ENCODE assay signal across 15 cellular contexts in genomic region chr9:95484225-95484624, GRCh38. TPM values are rescaled to one million over a fixed set of nuclear protein-coding genes. Genes with fewer than 3 reads are reported as not detected.
DNase-seq lines count a peak whose midpoint lies in the region; ATAC-seq and TF ChIP-seq lines count a peak whose summit lies in the region.
"Had no signal": no experiment of that assay in that cellular context is flagged by ENCODE, and none has a peak within 500 bp of the region (broad histone marks: within the 10 kb centered on the region; RNA-seq: fewer than 3 reads in every experiment).

No MANE protein-coding gene starts in this region.

- no peak overlapping the region for H3K9ac ChIP-seq in mesendoderm (ENCODE audit: low read length)
- no peak overlapping the region for H3K9ac ChIP-seq in colonic mucosa (ENCODE audit: low read depth in 2 of 2, low read length in 2 of 2)
- H3K9ac ChIP-seq: BLaER1 treated with 17β-estradiol and CSF1 and Interleukin-3, amounts not matched to agents 10 nM and 100 nM had no signal

- H3K79me1 ChIP-seq in mesendoderm (ENCODE audit: low read length) = peaks cover 22% of the 10 kb centered on the region

- no peak overlapping the region for H3K18ac ChIP-seq in mesendoderm (ENCODE audit: low read length)

- DNase-seq in cardiac muscle cell (ENCODE audit: low read depth in 1 of 2, low spot score in 1 of 2) (no peak), left cardiac atrium (no peak), mesendoderm (peak; percentile 34), colonic mucosa (no peak)
- no peak for DNase-seq in stimulated activated CD4-positive, alpha-beta T cell treated with anti-CD3 and anti-CD28 coated beads, Interleukin-1b, Interleukin-23, amount 100 ng/mL, for 48 hours
- DNase-seq in activated CD4-positive, alpha-beta T cell treated with anti-CD3 and anti-CD28 coated beads, Interleukin-2, amount 50 U/mL, for 4 hours = no peak
- DNase-seq: ACHN; CD4-positive, CD25-positive, alpha-beta regulatory T cell; DMS53; GF-D8; HCEC 1CT; HFFc6 had no signal

- H2AK5ac ChIP-seq in mesendoderm (ENCODE audit: low read length) = no peak overlapping the region

- H3K4me3 ChIP-seq in cardiac muscle cell = no peak overlapping the region
- no peak overlapping the region for H3K4me3 ChIP-seq in mesendoderm (ENCODE audit: low read length)
- H3K4me3 ChIP-seq in colonic mucosa = no peak overlapping the region
- H3K4me3 ChIP-seq: BLaER1 treated with 17β-estradiol and CSF1 and Interleukin-3, amounts not matched to agents 10 nM and 100 nM had no signal

- no peak overlapping the region for H2BK5ac ChIP-seq in mesendoderm (ENCODE audit: low read length)

- H2BK120ac ChIP-seq in mesendoderm (ENCODE audit: low read depth, low read length) = no peak overlapping the region

- H3K79me2 ChIP-seq in mesendoderm (ENCODE audit: control insufficient read depth, insufficient read depth, low read length) = peaks cover 17% of the 10 kb centered on the region

- H3K27ac ChIP-seq in cardiac muscle cell = peak overlapping the region; percentile 5
- peak overlapping the region; percentile 87 for H3K27ac ChIP-seq in VCaP
- no peak overlapping the region for H3K27ac ChIP-seq in mesendoderm (ENCODE audit: low read depth, low read length)
- H3K27ac ChIP-seq in colonic mucosa = no peak overlapping the region
- H3K27ac ChIP-seq: BLaER1 treated with 17β-estradiol and CSF1 and Interleukin-3, amounts not matched to agents 10 nM and 100 nM; HL-60 had no signal

- peaks cover 28% of the 10 kb centered on the region for H3K4me1 ChIP-seq in cardiac muscle cell (ENCODE audit: low read depth)
- peaks cover 7% of the 10 kb centered on the region for H3K4me1 ChIP-seq in mesendoderm (ENCODE audit: control insufficient read depth, low read depth, low read length)
- no peaks in the 10 kb centered on the region for H3K4me1 ChIP-seq in colonic mucosa

- intact Hi-C loops in left cardiac atrium (cut with DNase I) (no loop called here), colonic mucosa (cut with DNase I) (no loop called here)

- no peak overlapping the region for H3K4ac ChIP-seq in mesendoderm (ENCODE audit: low read depth, low read length)

- H3K27me3 ChIP-seq in cardiac muscle cell = no peaks in the 10 kb centered on the region
- no peaks in the 10 kb centered on the region for H3K27me3 ChIP-seq in mesendoderm (ENCODE audit: insufficient read depth, low read length, poor library complexity)
- no peaks in the 10 kb centered on the region for H3K27me3 ChIP-seq in colonic mucosa
- H3K27me3 ChIP-seq: BLaER1 treated with 17β-estradiol and CSF1 and Interleukin-3, amounts not matched to agents 10 nM and 100 nM had no signal

- WGBS in mesendoderm (ENCODE audit: extremely low coverage, insufficient coverage, low lambda C conversion rate) = no CpG with 5 or more reads among the region's 3 CpGs

- H3K23ac ChIP-seq in mesendoderm (ENCODE audit: low read length) = no peak overlapping the region

- H3K9me3 ChIP-seq in cardiac muscle cell (ENCODE audit: low read depth) (no peaks in the 10 kb centered on the region), colonic mucosa (no peaks in the 10 kb centered on the region)
- H3K9me3 ChIP-seq: BLaER1 treated with 17β-estradiol and CSF1 and Interleukin-3, amounts not matched to agents 10 nM and 100 nM had no signal

- peaks cover 10% of the 10 kb centered on the region for H3K36me3 ChIP-seq in cardiac muscle cell
- H3K36me3 ChIP-seq in mesendoderm (ENCODE audit: control insufficient read depth, insufficient read depth, low read length) = peaks cover 3% of the 10 kb centered on the region
- H3K36me3 ChIP-seq in colonic mucosa = no peaks in the 10 kb centered on the region

- no peak overlapping the region for H4K8ac ChIP-seq in mesendoderm (ENCODE audit: low read depth, low read length)

- TF ChIP-seq CTCF in cardiac muscle cell (IDR thresholded peaks at IDR 0.05; ENCODE audit: low read depth, low read length) = no peak
- TF ChIP-seq CTCF in VCaP (conservative IDR thresholded peaks at IDR 0.05) = no peak
- no peak for TF ChIP-seq CTCF in colonic mucosa (IDR thresholded peaks at IDR 0.05)

- no peak for ATAC-seq in left cardiac atrium

- no peak overlapping the region for H4K5ac ChIP-seq in mesendoderm (ENCODE audit: low read length)

- H3K4me2 ChIP-seq in mesendoderm (ENCODE audit: low read length) = no peak overlapping the region
- H3K4me2 ChIP-seq: BLaER1 treated with 17β-estradiol and CSF1 and Interleukin-3, amounts not matched to agents 10 nM and 100 nM had no signal

- H3K56ac ChIP-seq in mesendoderm (ENCODE audit: low read length) = no peak overlapping the region

- H2BK15ac ChIP-seq in mesendoderm (replicated peaks; ENCODE audit: low read depth) = no peak overlapping the region

RNA-seq across cellular contexts. Expression of gene PTCH1, which starts 32.5 kb away (rescaled TPM):
- total RNA-seq in cardiac muscle cell = 8.3 and 13.9 TPM in 2 replicates
- polyA plus RNA-seq in cardiac muscle cell = 7.3 and 9.6 TPM in 2 replicates
- total RNA-seq in left cardiac atrium = 1 to 10 TPM; 5.9 to 6.9 TPM
- polyA plus RNA-seq in mesendoderm (2013, experiment 1 of 2) = 11.7 TPM
- polyA plus RNA-seq in mesendoderm (2013, experiment 2 of 2) = 11.3 TPM
- 10 to 100 TPM; 18.7 to 24.6 TPM for total RNA-seq in colonic mucosa

Comparison
In these comparisons a context has a peak if more than half of its experiments do, and no peak if none do; other contexts are left out.
1. H3K27ac ChIP-seq: peak in cardiac muscle cell (single experiment) and VCaP (single experiment); none in mesendoderm (single experiment) and colonic mucosa (single experiment).